ENCODE assay signal across 8 cellular contexts in genomic region chr1:39653546-39654031, GRCh38. TPM values are rescaled to one million over a fixed set of nuclear protein-coding genes. Genes with fewer than 3 reads are reported as not detected.
A peak's percentile ranks its signal among the peaks of the same experiment; 100 is the strongest.
DNase-seq lines count a peak whose midpoint lies in the region; TF ChIP-seq lines count a peak whose summit lies in the region.

No MANE protein-coding gene starts in this region.

- no peaks in the 10 kb centered on the region for H4K20me1 ChIP-seq in Loucy (ENCODE audit: insufficient read depth, low read length, poor library complexity, severe bottlenecking)

- H3F3A ChIP-seq in Loucy (ENCODE audit: low read depth), result no peaks in the 10 kb centered on the region

- in situ Hi-C loops in transverse colon (cut with MboI; ENCODE audit: low pct_ligation_motif_present in 1 of 4, low pct_unique_long_range_greater_than_20kb in 1 of 4, low sequenced_read_pairs in 3 of 4), result loop anchor here in 1 of 4 donors (10.0 kb wide), 1 partner anchor 49 kb away; no protein-coding TSS in a partner anchor

- peaks cover 8% of the 10 kb centered on the region for H3K27me3 Mint-ChIP-seq in activated naive CD4-positive, alpha-beta T cell treated with anti-CD3 and anti-CD28 coated beads for 36 hours (ENCODE audit: low read depth)
- peaks cover 7% of the 10 kb centered on the region for H3K27me3 Mint-ChIP-seq in glutamatergic neuron (ENCODE audit: unreplicated experiment)

- H3K4me2 ChIP-seq in Loucy (ENCODE audit: low read depth, low read length, poor library complexity, severe bottlenecking), result no peak overlapping the region

- DNase-seq in EH (ENCODE audit: low read depth), result peak; percentile 79
- peak; percentile 30 for DNase-seq in SK-N-MC (ENCODE audit: low read depth, low spot score)
- DNase-seq in activated naive CD4-positive, alpha-beta T cell treated with anti-CD3 and anti-CD28 coated beads for 36 hours, result peak; percentile 90
- peak; percentile 83 for DNase-seq in glutamatergic neuron
- DNase-seq in posterior cingulate gyrus, result peak; percentile 60 to 97 (median 83)
- DNase-seq in transverse colon, result peak; percentile 78
- no peak for DNase-seq in NCI-H524 treated with DMSO at 0.1 percent for 48 hours (lab: John Stamatoyannopoulos, UW)

- peak overlapping the region; percentile 58; the same call in 1 of the 2 replicates for H2AFZ ChIP-seq in Loucy (ENCODE audit: low read length)

- H3K4me1 ChIP-seq in Loucy (ENCODE audit: insufficient read depth, low read length, poor library complexity, severe bottlenecking) (peaks cover 6% of the 10 kb centered on the region), transverse colon (peaks cover 0 to 3% (median 0%) of the 10 kb centered on the region in 4 donors)

- no peaks in the 10 kb centered on the region for H3K9me2 ChIP-seq in Loucy (replicated peaks; ENCODE audit: low read depth, low read length)

- no peaks in the 10 kb centered on the region for H3K9me3 ChIP-seq in Loucy (ENCODE audit: insufficient read depth, low read depth, low read length)
- no peaks in the 10 kb centered on the region for H3K9me3 ChIP-seq in SK-N-MC (ENCODE audit: low read depth, low read length)
- H3K9me3 ChIP-seq in transverse colon, result no peaks in the 10 kb centered on the region

- intact Hi-C loops in activated naive CD4-positive, alpha-beta T cell treated with anti-CD3 and anti-CD28 coated beads for 36 hours (cut with micrococcal nuclease), result loop anchor here (1.0 to 10.0 kb wide), 6 partner anchors 42 to 551 kb away; no protein-coding TSS in a partner anchor
- intact Hi-C loops in posterior cingulate gyrus (cut with DNase I), result loop anchor here (1.0 kb wide), 1 partner anchor 47 kb away; no protein-coding TSS in a partner anchor
- intact Hi-C loops in transverse colon (cut with DNase I; ENCODE audit: low total_unique reads), result loop anchor here (2.0 kb wide), 1 partner anchor 45 kb away; no protein-coding TSS in a partner anchor

- WGBS in transverse colon (ENCODE audit: low coverage in 1 of 2), 2 donors, result 5% methylated on average over 8 of the region's 8 CpGs; no CpG with 5 or more reads in 1 of the 2 donors

- H3K27ac ChIP-seq in SK-N-MC, result no peak overlapping the region
- no peak overlapping the region for H3K27ac ChIP-seq in transverse colon

- H3K27me3 ChIP-seq in Loucy (ENCODE audit: insufficient read depth, low read length, poor library complexity, severe bottlenecking) (no peaks in the 10 kb centered on the region), transverse colon (peaks cover 16% of the 10 kb centered on the region)

- peaks cover 8% of the 10 kb centered on the region for H3K4me1 Mint-ChIP-seq in activated naive CD4-positive, alpha-beta T cell treated with anti-CD3 and anti-CD28 coated beads for 36 hours (ENCODE audit: low read depth)
- H3K4me1 Mint-ChIP-seq in glutamatergic neuron (ENCODE audit: low read depth, unreplicated experiment), result peaks cover 23% of the 10 kb centered on the region

- H3K36me3 ChIP-seq in Loucy (ENCODE audit: insufficient read depth, low read length), result no peaks in the 10 kb centered on the region
- H3K36me3 ChIP-seq in SK-N-MC (ENCODE audit: insufficient read depth, low read length), result no peaks in the 10 kb centered on the region
- H3K36me3 ChIP-seq in transverse colon, result no peaks in the 10 kb centered on the region

- H3K4me3 ChIP-seq in Loucy (ENCODE audit: low read length, poor library complexity, severe bottlenecking) (no peak overlapping the region), SK-N-MC (no peak overlapping the region), transverse colon (no peak overlapping the region)

- H3K79me2 ChIP-seq in Loucy (ENCODE audit: insufficient read depth, low read length), result no peaks in the 10 kb centered on the region

- TF ChIP-seq POLR2A in transverse colon (IDR thresholded peaks at IDR 0.05), result no peak

- no peaks in the 10 kb centered on the region for H3K9me3 Mint-ChIP-seq in activated naive CD4-positive, alpha-beta T cell treated with anti-CD3 and anti-CD28 coated beads for 36 hours
- H3K9me3 Mint-ChIP-seq in glutamatergic neuron (ENCODE audit: unreplicated experiment), result peaks cover 8% of the 10 kb centered on the region

- TF ChIP-seq EP300 in transverse colon (IDR thresholded peaks at IDR 0.05; ENCODE audit: low read depth), result no peak

- no peaks in the 10 kb centered on the region for H3K36me3 Mint-ChIP-seq in activated naive CD4-positive, alpha-beta T cell treated with anti-CD3 and anti-CD28 coated beads for 36 hours (ENCODE audit: low read depth)
- no peaks in the 10 kb centered on the region for H3K36me3 Mint-ChIP-seq in glutamatergic neuron (ENCODE audit: unreplicated experiment)

- CTCF ChIA-PET in activated naive CD4-positive, alpha-beta T cell treated with anti-CD3 and anti-CD28 coated beads for 36 hours (lab: Charles Lee), result interaction anchor here (0.6 to 14.5 kb wide), 13 partner anchors 10 to 203 kb away, joined by 3 to 263 read pairs (median 4); partner anchors contain the start of gene NT5C1A

- H3K27ac Mint-ChIP-seq in activated naive CD4-positive, alpha-beta T cell treated with anti-CD3 and anti-CD28 coated beads for 36 hours, result no peak overlapping the region
- H3K27ac Mint-ChIP-seq in glutamatergic neuron (ENCODE audit: unreplicated experiment), result no peak overlapping the region

- no peak overlapping the region for H3K4me3 Mint-ChIP-seq in activated naive CD4-positive, alpha-beta T cell treated with anti-CD3 and anti-CD28 coated beads for 36 hours
- H3K4me3 Mint-ChIP-seq in glutamatergic neuron (ENCODE audit: unreplicated experiment), result no peak overlapping the region

- no peak overlapping the region for H3K9ac ChIP-seq in Loucy (ENCODE audit: low read depth, low read length, poor library complexity, severe bottlenecking)
- H3K9ac ChIP-seq in SK-N-MC (ENCODE audit: insufficient read length), result no peak overlapping the region

- TF ChIP-seq CTCF in Loucy (conservative IDR thresholded peaks at IDR 0.05; ENCODE audit: low read length) (peak; percentile 86), glutamatergic neuron (IDR thresholded peaks at IDR 0.05; ENCODE audit: partially characterized antibody, unreplicated experiment) (peak; percentile 86), transverse colon (IDR thresholded peaks at IDR 0.05) (peak; percentile 74 to 96 (median 92))

RNA-seq across cellular contexts. Expression of gene HEYL, which starts 14.1 kb away (rescaled TPM):
- under 1 TPM; 0.15 to 0.17 TPM for total RNA-seq in activated naive CD4-positive, alpha-beta T cell treated with anti-CD3 and anti-CD28 coated beads for 36 hours
- total RNA-seq in glutamatergic neuron (ENCODE audit: unreplicated experiment), result 9.0 TPM
- total RNA-seq in transverse colon, result 10 to 100 TPM in 1 of 4 donors, 1 to 10 TPM in 3; 1.2 to 12.1 (median 2.5) TPM

RNA-seq across cellular contexts. Expression of gene NT5C1A, which starts 18.3 kb away (rescaled TPM):
- total RNA-seq in activated naive CD4-positive, alpha-beta T cell treated with anti-CD3 and anti-CD28 coated beads for 36 hours, result not detected
- total RNA-seq in glutamatergic neuron (ENCODE audit: unreplicated experiment) (not detected), transverse colon (not detected)

RNA-seq across cellular contexts. Expression of gene HPCAL4, which starts 37.6 kb away (rescaled TPM):
- total RNA-seq in activated naive CD4-positive, alpha-beta T cell treated with anti-CD3 and anti-CD28 coated beads for 36 hours, result under 1 TPM; 0.43 to 0.52 TPM
- total RNA-seq in glutamatergic neuron (ENCODE audit: unreplicated experiment) (not detected), transverse colon (under 1 TPM in 2 of 4 donors, not detected in 2; 0.14 to 0.16 TPM)
